In the genomic region with DNA sequence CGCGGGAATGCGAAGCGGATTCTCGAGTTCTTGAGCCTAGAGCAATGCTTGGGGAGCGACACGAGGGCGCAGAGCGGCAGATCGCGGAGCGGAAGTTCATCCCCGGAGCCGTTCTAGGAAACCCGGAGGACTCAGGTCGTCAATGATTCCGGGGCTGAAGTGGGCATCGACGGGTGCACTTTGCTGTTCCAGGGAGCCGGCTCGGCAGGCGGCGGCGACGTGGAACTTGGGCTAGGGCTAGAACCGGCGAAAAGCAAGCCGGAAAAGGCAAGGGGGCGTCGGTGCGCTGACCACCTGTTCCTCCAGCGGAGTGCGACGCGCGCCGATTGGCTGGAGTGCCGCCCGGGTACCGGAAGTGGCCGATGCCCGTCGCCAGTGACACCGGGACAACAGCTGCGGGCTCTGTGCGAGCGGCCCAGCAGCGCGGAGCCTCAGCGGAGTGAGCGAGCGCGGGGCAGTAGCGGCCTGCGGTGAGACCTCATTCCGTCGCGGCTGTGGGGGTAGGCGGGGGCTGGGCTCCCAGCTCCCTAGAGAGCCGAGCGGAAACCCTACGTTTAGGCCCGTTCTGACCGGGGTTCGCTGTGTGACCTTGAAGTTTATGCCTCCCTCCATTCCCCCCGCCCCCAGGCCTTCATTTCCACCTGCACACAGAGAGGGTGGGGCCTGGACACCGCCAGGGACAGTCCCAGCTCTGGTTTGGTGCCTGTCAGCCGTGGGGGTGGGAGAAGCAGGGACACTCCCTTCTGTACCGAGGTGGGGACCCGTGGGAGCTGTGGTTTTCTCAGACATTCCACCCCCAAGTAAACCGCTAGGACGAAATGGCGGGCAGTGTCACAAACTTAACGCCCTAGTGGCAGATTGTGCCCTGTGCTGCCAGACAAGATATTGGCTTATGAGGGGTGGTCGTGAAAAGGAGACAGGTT, we compare ENCODE assay signal across 8 cellular contexts. TPM values are rescaled to one million over a fixed set of nuclear protein-coding genes. Genes with fewer than 3 reads are reported as not detected.
A peak's percentile ranks its signal among the peaks of the same experiment; 100 is the strongest.
DNase-seq lines count a peak whose midpoint lies in the region; ATAC-seq, FAIRE-seq and TF ChIP-seq lines count a peak whose summit lies in the region.

Gene ZFP3 (plus strand): TSS at position 362 of the 923 bp plus-strand sequence. CDS start 13,038 bp downstream, outside the sequence.

- no peak for FAIRE-seq in keratinocyte (lab: Jason Lieb, UNC)

- peak within 1 kb of the TSS; percentile 83 for H3K4me2 ChIP-seq in keratinocyte (ENCODE audit: control insufficient read depth, extremely low read depth, insufficient read depth, low read depth, low read length)

- peak within 1 kb of the TSS; percentile 66 for H3K9ac ChIP-seq in keratinocyte (ENCODE audit: control insufficient read depth, extremely low read depth, insufficient read depth, low read length)

- H3K9me3 ChIP-seq in breast epithelium (peaks cover 3 to 5% of the 10 kb centered on the region in 2 donors), keratinocyte (ENCODE audit: control insufficient read depth, low read depth, low read length) (no peaks in the 10 kb centered on the region)

- no peaks in the 10 kb centered on the region for H4K20me1 ChIP-seq in keratinocyte (ENCODE audit: control insufficient read depth, extremely low read depth, insufficient read depth, low read length)

- H2AFZ ChIP-seq in keratinocyte (ENCODE audit: control insufficient read depth, low read length) = peak within 1 kb of the TSS; percentile 96

- no peaks in the 10 kb centered on the region for H3K36me3 ChIP-seq in breast epithelium
- H3K36me3 ChIP-seq in keratinocyte (ENCODE audit: control insufficient read depth in 2 of 2, extremely low read depth in 1 of 2, insufficient read depth in 2 of 2, low read length in 2 of 2) = no peaks in the 10 kb centered on the region

- H3K27me3 ChIP-seq in breast epithelium = no peaks in the 10 kb centered on the region
- H3K27me3 ChIP-seq in keratinocyte (ENCODE audit: control insufficient read depth, extremely low read depth, insufficient read depth, low read length) = no peaks in the 10 kb centered on the region

- peak within 1 kb of the TSS; percentile 79 for H3K27ac ChIP-seq in VCaP
- peak within 1 kb of the TSS; percentile 90 to 96 for H3K27ac ChIP-seq in breast epithelium
- peak within 1 kb of the TSS; percentile 29 for H3K27ac ChIP-seq in keratinocyte (ENCODE audit: control insufficient read depth, insufficient read depth, low read length)

- dilution Hi-C loops in keratinocyte (cut with MboI; ENCODE audit: extremely low pct_ligation_motif_present, low sequenced_read_pairs) = no loop called here

- H3K4me1 ChIP-seq in breast epithelium (no peaks in the 10 kb centered on the region), keratinocyte (ENCODE audit: control insufficient read depth, extremely low read depth, insufficient read depth, low read length) (peaks cover 3% of the 10 kb centered on the region)

- no peaks in the 10 kb centered on the region for H3K79me2 ChIP-seq in keratinocyte (ENCODE audit: control insufficient read depth, insufficient read depth, low read length)

- DNase-seq in EL (peak; percentile 71), NCI-H1417 (lab: John Stamatoyannopoulos, UW) (peak; percentile 76 to 93 (median 90)), breast epithelium (ENCODE audit: low spot score in 2 of 2) (peak; percentile 75 to 88), keratinocyte (ENCODE audit: low read depth, low spot score) (no peak), HuH-7 (ENCODE audit: low spot score) (no peak)
- peak; percentile 54 to 58 for DNase-seq in stimulated activated CD4-positive, alpha-beta T cell treated with anti-CD3 and anti-CD28 coated beads, Interleukin-15, amount 100 ng/mL, for 1 hour (ENCODE audit: low read depth in 1 of 2, low spot score in 1 of 2)

- no peaks in the 10 kb centered on the region for H3K9me1 ChIP-seq in keratinocyte (ENCODE audit: control insufficient read depth, extremely low read depth, insufficient read depth, low read length)

- no peak for TF ChIP-seq CTCF in VCaP (conservative IDR thresholded peaks at IDR 0.05)
- TF ChIP-seq CTCF in breast epithelium (IDR thresholded peaks at IDR 0.05) = peak in 1 of 3 donors; percentile 14
- no peak for TF ChIP-seq CTCF in keratinocyte (optimal IDR thresholded peaks at IDR 0.05 in 1 of 3, IDR thresholded peaks at IDR 0.05 in 1 of 3, conservative IDR thresholded peaks at IDR 0.05 in 1 of 3; ENCODE audit: extremely low read depth in 1 of 3, insufficient read depth in 2 of 3, low read length in 3 of 3)

- TF ChIP-seq POLR2A in breast epithelium (IDR thresholded peaks at IDR 0.05) = no peak

- H3K4me3 ChIP-seq in breast epithelium (peak within 1 kb of the TSS; percentile 61 to 96 (median 89)), keratinocyte (ENCODE audit: control insufficient read depth in 2 of 3, extremely low read depth in 1 of 3, insufficient read depth in 2 of 3, low read depth in 1 of 3, low read length in 3 of 3) (peak within 1 kb of the TSS; percentile 67 to 81 (median 72))

- peak; percentile 78 for ATAC-seq in GM21737 (IDR thresholded peaks at IDR 0.05; ENCODE audit: unreplicated experiment)

- intact Hi-C loops in breast epithelium (cut with DNase I; ENCODE audit: low total_unique reads) = no loop called here

RNA-seq across cellular contexts. Expression of gene ZFP3, which starts in this region (rescaled TPM):
- 1 to 10 TPM; 3.7 to 8.8 (median 4.9) TPM for total RNA-seq in breast epithelium
- polyA plus RNA-seq in keratinocyte = 1.6 to 4.3 TPM (median 3.0 TPM) in 3 replicates
- 0.60 TPM for polyA plus RNA-seq in keratinocyte (2011; ENCODE audit: low read depth)
- 1.0 and 2.0 TPM in 2 replicates for polyA plus RNA-seq in keratinocyte (2011; cell fraction: cytosol; rRNA removed)
- polyA plus RNA-seq in keratinocyte (2011; cell fraction: nucleus; rRNA removed) = 8.3 and 8.7 TPM in 2 replicates
- polyA plus RNA-seq in keratinocyte (2012; ENCODE audit: low replicate concordance) = 0.83 and 1.1 TPM in 2 replicates
- polyA minus RNA-seq in keratinocyte = 0.46 to 3.2 TPM (median 3.0 TPM) in 3 replicates
- polyA minus RNA-seq in keratinocyte (2011; cell fraction: cytosol; rRNA and poly(A)+ RNA removed) = 0.77 TPM
- 2.6 and 4.7 TPM in 2 replicates for polyA minus RNA-seq in keratinocyte (2011; cell fraction: nucleus; rRNA and poly(A)+ RNA removed)

Comparison
In these comparisons a context has a peak if more than half of its experiments do, and no peak if none do; other contexts are left out.
1. DNase-seq: peak in EL (single experiment), NCI-H1417 (3 of 3), breast epithelium (2 of 2) and stimulated activated CD4-positive, alpha-beta T cell treated with anti-CD3 and anti-CD28 coated beads, Interleukin-15, amount 100 ng/mL, for 1 hour (2 of 2); none in keratinocyte (single experiment) and HuH-7 (single experiment).
2. H3K27ac ChIP-seq: peak in every context shown above with its lines; median percentile 93 in breast epithelium; 79 in VCaP; 29 in keratinocyte.